ENCODE assay signal across 21 cellular contexts in genomic region chr15:85523530-85523929, GRCh38.
DNase-seq lines count a peak whose midpoint lies in the region; ATAC-seq and TF ChIP-seq lines count a peak whose summit lies in the region.
"Had no signal": no experiment of that assay in that cellular context is flagged by ENCODE, and none has a peak within 500 bp of the region (broad histone marks: within the 10 kb centered on the region; RNA-seq: fewer than 3 reads in every experiment).

No MANE protein-coding gene starts in this region.

- H3K4me1 Mint-ChIP-seq in activated T-cell treated with anti-CD3 and anti-CD28 coated beads, Interleukin-2, amount 50 U/mL, for 72 hours (ENCODE audit: low read depth) = peaks cover 35% of the 10 kb centered on the region
- peaks cover 30 to 47% (median 47%) of the 10 kb centered on the region in 3 donors for H3K4me1 Mint-ChIP-seq in CD8-positive, alpha-beta memory T cell
- H3K4me1 Mint-ChIP-seq in activated T-helper 1 cell treated with anti-CD3 and anti-CD28 coated beads, Interleukin-12 subunit alpha, Interleukin-12 subunit beta, Interleukin-2, Interleukin-4 antibody, amounts not matched to agents 30 ng/mL and 10 ng/mL and 1 ng/mL, durations not matched to agents 14 hours and 24 hours and 36 hours (ENCODE audit: low read depth) = peaks cover 24% of the 10 kb centered on the region
- peaks cover 36% of the 10 kb centered on the region for H3K4me1 Mint-ChIP-seq in osteocyte (ENCODE audit: unreplicated experiment)

- no peak overlapping the region for H3K4me3 Mint-ChIP-seq in activated T-cell treated with anti-CD3 and anti-CD28 coated beads, Interleukin-2, amount 50 U/mL, for 72 hours
- H3K4me3 Mint-ChIP-seq in CD8-positive, alpha-beta memory T cell = no peak overlapping the region
- H3K4me3 Mint-ChIP-seq in activated T-helper 1 cell treated with anti-CD3 and anti-CD28 coated beads, Interleukin-12 subunit alpha, Interleukin-12 subunit beta, Interleukin-2, Interleukin-4 antibody, amounts not matched to agents 30 ng/mL and 10 ng/mL and 1 ng/mL, durations not matched to agents 14 hours and 24 hours and 36 hours = no peak overlapping the region
- no peak overlapping the region for H3K4me3 Mint-ChIP-seq in osteocyte (ENCODE audit: unreplicated experiment)
- H3K4me3 Mint-ChIP-seq: CD14-positive monocyte, GM23338 had no signal

- H3K36me3 ChIP-seq in CD8-positive, alpha-beta memory T cell (ENCODE audit: insufficient read depth, low read length) = peaks cover 3% of the 10 kb centered on the region

- H3K27ac ChIP-seq in CD8-positive, alpha-beta memory T cell (ENCODE audit: low read depth, low read length) = no peak overlapping the region
- H3K27ac ChIP-seq: HL-60, Peyer's patch had no signal

- no peak for DNase-seq in activated T-cell treated with anti-CD3 and anti-CD28 coated beads, Interleukin-2, amount 50 U/mL, for 72 hours
- no peak for DNase-seq in activated T-cell treated with anti-CD3 and anti-CD28 coated beads, Interleukin-2, amount 50 U/mL, for 1 hour
- DNase-seq in CD8-positive, alpha-beta memory T cell = no peak
- DNase-seq in activated T-helper 1 cell treated with anti-CD3 and anti-CD28 coated beads, Interleukin-12 subunit alpha, Interleukin-12 subunit beta, Interleukin-2, Interleukin-4 antibody, amounts not matched to agents 30 ng/mL and 10 ng/mL and 1 ng/mL, durations not matched to agents 14 hours and 24 hours and 36 hours (ENCODE audit: low spot score) = no peak
- DNase-seq in osteocyte (ENCODE audit: extremely low spot score, unreplicated experiment) = no peak
- DNase-seq in T1000 (lab: John Stamatoyannopoulos, UW) = no peak
- no peak for DNase-seq in NCI-H2029 (lab: John Stamatoyannopoulos, UW)
- DNase-seq: AML-193, HCEC 1CT, KBM-7, MM.1S, NCI-H1048, NCI-H1436, NCI-H187 treated with DMSO at 0.1 percent for 48 hours, NCI-H2227 treated with DMSO at 0.1 percent for 48 hours, NCI-H510A treated with DMSO at 0.1 percent for 48 hours, Peyer's patch had no signal

- peaks cover 0 to 2% of the 10 kb centered on the region in 2 donors for H3K36me3 Mint-ChIP-seq in activated T-cell treated with anti-CD3 and anti-CD28 coated beads, Interleukin-2, amount 50 U/mL, for 72 hours (ENCODE audit: insufficient read depth in 2 of 2)
- peaks cover 3 to 60% (median 11%) of the 10 kb centered on the region in 3 donors for H3K36me3 Mint-ChIP-seq in CD8-positive, alpha-beta memory T cell
- H3K36me3 Mint-ChIP-seq in activated T-helper 1 cell treated with anti-CD3 and anti-CD28 coated beads, Interleukin-12 subunit alpha, Interleukin-12 subunit beta, Interleukin-2, Interleukin-4 antibody, amounts not matched to agents 30 ng/mL and 10 ng/mL and 1 ng/mL, durations not matched to agents 14 hours and 24 hours and 36 hours (ENCODE audit: low read depth) = peaks cover 17% of the 10 kb centered on the region
- H3K36me3 Mint-ChIP-seq in osteocyte (ENCODE audit: unreplicated experiment) = peaks cover 13% of the 10 kb centered on the region

- intact Hi-C loops in activated T-helper 1 cell treated with anti-CD3 and anti-CD28 coated beads, Interleukin-12 subunit alpha, Interleukin-12 subunit beta, Interleukin-2, Interleukin-4 antibody, amounts not matched to agents 30 ng/mL and 10 ng/mL and 1 ng/mL, durations not matched to agents 14 hours and 24 hours and 36 hours (cut with micrococcal nuclease) = no loop called here

- no peak for TF ChIP-seq CTCF in osteocyte (IDR thresholded peaks at IDR 0.05)

- ATAC-seq in activated T-cell treated with anti-CD3 and anti-CD28 coated beads, Interleukin-2, amount 50 U/mL, for 72 hours (replicated peaks in 1 of 2) = no peak
- ATAC-seq in HG03432 (IDR thresholded peaks at IDR 0.05; ENCODE audit: unreplicated experiment) = no peak
- ATAC-seq: GM23338 had no signal

- no peaks in the 10 kb centered on the region for H3K9me3 Mint-ChIP-seq in activated T-cell treated with anti-CD3 and anti-CD28 coated beads, Interleukin-2, amount 50 U/mL, for 72 hours
- H3K9me3 Mint-ChIP-seq in CD8-positive, alpha-beta memory T cell = no peaks in the 10 kb centered on the region
- no peaks in the 10 kb centered on the region for H3K9me3 Mint-ChIP-seq in activated T-helper 1 cell treated with anti-CD3 and anti-CD28 coated beads, Interleukin-12 subunit alpha, Interleukin-12 subunit beta, Interleukin-2, Interleukin-4 antibody, amounts not matched to agents 30 ng/mL and 10 ng/mL and 1 ng/mL, durations not matched to agents 14 hours and 24 hours and 36 hours
- H3K9me3 Mint-ChIP-seq in osteocyte (ENCODE audit: unreplicated experiment) = no peaks in the 10 kb centered on the region
- H3K9me3 Mint-ChIP-seq: CD14-positive monocyte, GM23338 had no signal

- H3K27me3 Mint-ChIP-seq in activated T-cell treated with anti-CD3 and anti-CD28 coated beads, Interleukin-2, amount 50 U/mL, for 72 hours (ENCODE audit: low read depth) = no peaks in the 10 kb centered on the region
- no peaks in the 10 kb centered on the region for H3K27me3 Mint-ChIP-seq in CD8-positive, alpha-beta memory T cell
- H3K27me3 Mint-ChIP-seq in activated T-helper 1 cell treated with anti-CD3 and anti-CD28 coated beads, Interleukin-12 subunit alpha, Interleukin-12 subunit beta, Interleukin-2, Interleukin-4 antibody, amounts not matched to agents 30 ng/mL and 10 ng/mL and 1 ng/mL, durations not matched to agents 14 hours and 24 hours and 36 hours (ENCODE audit: insufficient read depth) = no peaks in the 10 kb centered on the region
- H3K27me3 Mint-ChIP-seq in osteocyte (ENCODE audit: unreplicated experiment) = no peaks in the 10 kb centered on the region

- POLR2A ChIA-PET in CD8-positive, alpha-beta memory T cell (lab: Charles Lee) = no interaction called here

- no peaks in the 10 kb centered on the region for H3K27me3 ChIP-seq in CD8-positive, alpha-beta memory T cell (ENCODE audit: insufficient read depth, low read length, poor library complexity, severe bottlenecking)
- H3K27me3 ChIP-seq: Peyer's patch had no signal

- peak overlapping the region; percentile 88 for H3K27ac Mint-ChIP-seq in activated T-cell treated with anti-CD3 and anti-CD28 coated beads, Interleukin-2, amount 50 U/mL, for 72 hours
- peak overlapping the region in 5 of 8 donors; percentile 19 to 71 (median 46) for H3K27ac Mint-ChIP-seq in CD8-positive, alpha-beta memory T cell
- H3K27ac Mint-ChIP-seq in activated T-helper 1 cell treated with anti-CD3 and anti-CD28 coated beads, Interleukin-12 subunit alpha, Interleukin-12 subunit beta, Interleukin-2, Interleukin-4 antibody, amounts not matched to agents 30 ng/mL and 10 ng/mL and 1 ng/mL, durations not matched to agents 14 hours and 24 hours and 36 hours = peak overlapping the region; percentile 45
- peak overlapping the region; percentile 4 for H3K27ac Mint-ChIP-seq in osteocyte (ENCODE audit: unreplicated experiment)

- CTCF ChIA-PET in CD8-positive, alpha-beta memory T cell (lab: Charles Lee) = interaction anchor here (1.4 kb wide), 1 partner anchor 317 kb away, joined by 4 read pairs; no protein-coding TSS in a partner anchor

- no peaks in the 10 kb centered on the region for H3K9me3 ChIP-seq in CD8-positive, alpha-beta memory T cell (ENCODE audit: low read length)
- H3K9me3 ChIP-seq: Peyer's patch had no signal

- no peaks in the 10 kb centered on the region for H3K4me1 ChIP-seq in CD8-positive, alpha-beta memory T cell (ENCODE audit: insufficient read depth, low read length)

- H3K4me3 ChIP-seq in CD8-positive, alpha-beta memory T cell (ENCODE audit: low read length) = no peak overlapping the region
- H3K4me3 ChIP-seq: GM23338, Peyer's patch had no signal

Comparison
In these comparisons a context has a peak if more than half of its experiments do, and no peak if none do; other contexts are left out.
1. H3K27ac Mint-ChIP-seq: peak in every context shown above with its lines; median percentile 88 in activated T-cell treated with anti-CD3 and anti-CD28 coated beads, Interleukin-2, amount 50 U/mL, for 72 hours; 46 in CD8-positive, alpha-beta memory T cell; 45 in activated T-helper 1 cell treated with anti-CD3 and anti-CD28 coated beads, Interleukin-12 subunit alpha, Interleukin-12 subunit beta, Interleukin-2, Interleukin-4 antibody, amounts not matched to agents 30 ng/mL and 10 ng/mL and 1 ng/mL, durations not matched to agents 14 hours and 24 hours and 36 hours; 4 in osteocyte.